Comparison of ENCODE assay signal across 1 cellular context in the genomic region with DNA sequence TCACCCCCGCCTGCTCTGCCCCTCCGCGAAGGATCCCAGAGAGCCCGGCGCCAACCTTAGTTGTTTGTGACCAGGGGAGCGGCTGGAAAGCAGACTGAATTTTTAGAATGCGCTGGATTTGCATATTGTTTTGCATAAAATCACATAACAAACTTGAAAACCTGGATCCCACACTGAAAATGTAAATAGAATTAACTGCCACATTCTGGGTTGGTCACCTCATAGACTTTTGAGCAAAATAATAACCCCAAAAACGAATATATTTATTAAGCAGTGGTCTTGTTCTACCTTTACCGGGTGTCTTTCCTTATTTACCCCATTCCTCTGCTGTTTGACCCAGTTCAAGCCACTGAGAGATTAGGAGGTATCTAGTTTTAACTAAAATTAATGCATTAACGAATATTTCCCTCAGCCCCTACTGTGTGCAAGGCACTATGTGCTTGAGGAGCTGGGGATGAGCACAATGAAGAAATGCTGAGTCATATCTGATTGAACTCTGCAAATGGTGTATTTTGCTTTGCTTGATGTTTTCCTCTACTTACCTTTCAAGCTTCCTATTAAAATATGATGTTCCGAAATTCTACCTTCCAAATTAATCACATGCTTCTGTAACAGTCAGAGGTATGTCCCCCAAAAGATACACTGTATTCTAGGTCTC.
TF ChIP-seq lines count a peak whose summit lies in the region.

No MANE protein-coding gene starts in this region.

TF ChIP-seq in HepG2, 621 proteins besides CTCF, POLR2A, EP300 and RAD21 (continued from another document and continues in another):
- TF ChIP-seq, protein P1, sequence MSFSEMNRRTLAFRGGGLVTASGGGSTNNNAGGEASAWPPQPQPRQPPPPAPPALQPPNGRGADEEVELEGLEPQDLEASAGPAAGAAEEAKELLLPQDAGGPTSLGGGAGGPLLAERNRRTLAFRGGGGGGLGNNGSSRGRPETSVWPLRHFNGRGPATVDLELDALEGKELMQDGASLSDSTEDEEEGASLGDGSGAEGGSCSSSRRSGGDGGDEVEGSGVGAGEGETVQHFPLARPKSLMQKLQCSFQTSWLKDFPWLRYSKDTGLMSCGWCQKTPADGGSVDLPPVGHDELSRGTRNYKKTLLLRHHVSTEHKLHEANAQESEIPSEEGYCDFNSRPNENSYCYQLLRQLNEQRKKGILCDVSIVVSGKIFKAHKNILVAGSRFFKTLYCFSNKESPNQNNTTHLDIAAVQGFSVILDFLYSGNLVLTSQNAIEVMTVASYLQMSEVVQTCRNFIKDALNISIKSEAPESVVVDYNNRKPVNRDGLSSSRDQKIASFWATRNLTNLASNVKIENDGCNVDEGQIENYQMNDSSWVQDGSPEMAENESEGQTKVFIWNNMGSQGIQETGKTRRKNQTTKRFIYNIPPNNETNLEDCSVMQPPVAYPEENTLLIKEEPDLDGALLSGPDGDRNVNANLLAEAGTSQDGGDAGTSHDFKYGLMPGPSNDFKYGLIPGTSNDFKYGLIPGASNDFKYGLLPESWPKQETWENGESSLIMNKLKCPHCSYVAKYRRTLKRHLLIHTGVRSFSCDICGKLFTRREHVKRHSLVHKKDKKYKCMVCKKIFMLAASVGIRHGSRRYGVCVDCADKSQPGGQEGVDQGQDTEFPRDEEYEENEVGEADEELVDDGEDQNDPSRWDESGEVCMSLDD (CRISPR knock-in tag; IDR thresholded peaks at IDR 0.05; ENCODE audit: borderline replicate concordance) = no peak
- TF ChIP-seq ZNF335 (CRISPR knock-in tag; IDR thresholded peaks at IDR 0.05) = no peak; the same call in 1 of the 2 replicates
- no peak for TF ChIP-seq CCAR2 (optimal IDR thresholded peaks at IDR 0.05; ENCODE audit: low read depth, low read length)
- 0 out of 2 replicates have a peak, but pooled peaks have one; percentile 4 for TF ChIP-seq ZMAT3 (CRISPR knock-in tag; conservative IDR thresholded peaks at IDR 0.05)
- 0 out of 2 replicates have a peak, but pooled peaks have one; percentile 58 for TF ChIP-seq ZNF543 (CRISPR knock-in tag; IDR thresholded peaks at IDR 0.05)
- no peak for TF ChIP-seq SKI (IDR thresholded peaks at IDR 0.05; ENCODE audit: partially characterized antibody)
- TF ChIP-seq, protein P2, sequence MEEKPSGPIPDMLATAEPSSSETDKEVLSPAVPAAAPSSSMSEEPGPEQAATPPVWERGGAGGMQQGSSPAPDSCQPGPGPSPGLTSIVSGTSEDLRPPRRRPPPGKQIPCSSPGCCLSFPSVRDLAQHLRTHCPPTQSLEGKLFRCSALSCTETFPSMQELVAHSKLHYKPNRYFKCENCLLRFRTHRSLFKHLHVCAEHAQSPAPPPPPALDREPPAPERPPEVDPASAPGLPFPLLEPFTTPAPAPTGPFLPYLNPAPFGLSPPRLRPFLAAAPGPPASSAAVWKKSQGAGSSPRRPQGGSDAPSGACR (CRISPR knock-in tag; IDR thresholded peaks at IDR 0.05) = no peak
- TF ChIP-seq RARG (CRISPR knock-in tag; IDR thresholded peaks at IDR 0.05; ENCODE audit: low read depth) = no peak
- no peak for TF ChIP-seq GLI4 (CRISPR knock-in tag; IDR thresholded peaks at IDR 0.05; ENCODE audit: borderline replicate concordance)
- TF ChIP-seq ZNF430 (CRISPR knock-in tag; IDR thresholded peaks at IDR 0.05) = no peak
- TF ChIP-seq THYN1 (CRISPR knock-in tag; IDR thresholded peaks at IDR 0.05; ENCODE audit: borderline replicate concordance, low read depth) = no peak
- no peak for TF ChIP-seq KDM5B (CRISPR knock-in tag; IDR thresholded peaks at IDR 0.05; ENCODE audit: borderline replicate concordance)
- no peak for TF ChIP-seq PHF8 (CRISPR knock-in tag; IDR thresholded peaks at IDR 0.05)
- no peak for TF ChIP-seq EEA1 (CRISPR knock-in tag; IDR thresholded peaks at IDR 0.05; ENCODE audit: borderline replicate concordance)
- TF ChIP-seq, protein P3, sequence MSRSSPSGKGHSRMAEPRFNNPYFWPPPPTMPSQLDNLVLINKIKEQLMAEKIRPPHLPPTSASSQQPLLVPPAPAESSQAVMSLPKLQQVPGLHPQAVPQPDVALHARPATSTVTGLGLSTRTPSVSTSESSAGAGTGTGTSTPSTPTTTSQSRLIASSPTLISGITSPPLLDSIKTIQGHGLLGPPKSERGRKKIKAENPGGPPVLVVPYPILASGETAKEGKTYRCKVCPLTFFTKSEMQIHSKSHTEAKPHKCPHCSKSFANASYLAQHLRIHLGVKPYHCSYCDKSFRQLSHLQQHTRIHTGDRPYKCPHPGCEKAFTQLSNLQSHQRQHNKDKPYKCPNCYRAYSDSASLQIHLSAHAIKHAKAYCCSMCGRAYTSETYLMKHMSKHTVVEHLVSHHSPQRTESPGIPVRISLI (CRISPR knock-in tag; IDR thresholded peaks at IDR 0.05; ENCODE audit: borderline replicate concordance) = no peak
- TF ChIP-seq ZNF34 (CRISPR knock-in tag; IDR thresholded peaks at IDR 0.05; ENCODE audit: borderline replicate concordance) = 0 out of 2 replicates have a peak, but pooled peaks have one; percentile 75
- TF ChIP-seq PAX8 (CRISPR knock-in tag; IDR thresholded peaks at IDR 0.05; ENCODE audit: borderline replicate concordance) = 0 out of 2 replicates have a peak, but pooled peaks have one; percentile 39
- TF ChIP-seq HOXA7 (CRISPR knock-in tag; IDR thresholded peaks at IDR 0.05) = no peak
- no peak for TF ChIP-seq ZNF615 (CRISPR knock-in tag; IDR thresholded peaks at IDR 0.05; ENCODE audit: borderline replicate concordance)
- TF ChIP-seq NR3C1 (CRISPR knock-in tag; IDR thresholded peaks at IDR 0.05) = no peak
- TF ChIP-seq, protein P4, sequence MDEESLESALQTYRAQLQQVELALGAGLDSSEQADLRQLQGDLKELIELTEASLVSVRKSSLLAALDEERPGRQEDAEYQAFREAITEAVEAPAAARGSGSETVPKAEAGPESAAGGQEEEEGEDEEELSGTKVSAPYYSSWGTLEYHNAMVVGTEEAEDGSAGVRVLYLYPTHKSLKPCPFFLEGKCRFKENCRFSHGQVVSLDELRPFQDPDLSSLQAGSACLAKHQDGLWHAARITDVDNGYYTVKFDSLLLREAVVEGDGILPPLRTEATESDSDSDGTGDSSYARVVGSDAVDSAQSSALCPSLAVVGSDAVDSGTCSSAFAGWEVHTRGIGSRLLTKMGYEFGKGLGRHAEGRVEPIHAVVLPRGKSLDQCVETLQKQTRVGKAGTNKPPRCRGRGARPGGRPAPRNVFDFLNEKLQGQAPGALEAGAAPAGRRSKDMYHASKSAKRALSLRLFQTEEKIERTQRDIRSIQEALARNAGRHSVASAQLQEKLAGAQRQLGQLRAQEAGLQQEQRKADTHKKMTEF (CRISPR knock-in tag; IDR thresholded peaks at IDR 0.05) = peak; percentile 4; the same call in 1 of the 2 replicates
- no peak for TF ChIP-seq ZNF468 (CRISPR knock-in tag; IDR thresholded peaks at IDR 0.05)
- no peak for TF ChIP-seq KLF6 (CRISPR knock-in tag; IDR thresholded peaks at IDR 0.05)
- TF ChIP-seq ZNF232 (CRISPR knock-in tag; IDR thresholded peaks at IDR 0.05; ENCODE audit: borderline replicate concordance) = no peak
- TF ChIP-seq, protein P5, sequence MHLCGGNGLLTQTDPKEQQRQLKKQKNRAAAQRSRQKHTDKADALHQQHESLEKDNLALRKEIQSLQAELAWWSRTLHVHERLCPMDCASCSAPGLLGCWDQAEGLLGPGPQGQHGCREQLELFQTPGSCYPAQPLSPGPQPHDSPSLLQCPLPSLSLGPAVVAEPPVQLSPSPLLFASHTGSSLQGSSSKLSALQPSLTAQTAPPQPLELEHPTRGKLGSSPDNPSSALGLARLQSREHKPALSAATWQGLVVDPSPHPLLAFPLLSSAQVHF (CRISPR knock-in tag; IDR thresholded peaks at IDR 0.05) = 0 out of 2 replicates have a peak, but pooled peaks have one; percentile 5
- TF ChIP-seq, protein P6, sequence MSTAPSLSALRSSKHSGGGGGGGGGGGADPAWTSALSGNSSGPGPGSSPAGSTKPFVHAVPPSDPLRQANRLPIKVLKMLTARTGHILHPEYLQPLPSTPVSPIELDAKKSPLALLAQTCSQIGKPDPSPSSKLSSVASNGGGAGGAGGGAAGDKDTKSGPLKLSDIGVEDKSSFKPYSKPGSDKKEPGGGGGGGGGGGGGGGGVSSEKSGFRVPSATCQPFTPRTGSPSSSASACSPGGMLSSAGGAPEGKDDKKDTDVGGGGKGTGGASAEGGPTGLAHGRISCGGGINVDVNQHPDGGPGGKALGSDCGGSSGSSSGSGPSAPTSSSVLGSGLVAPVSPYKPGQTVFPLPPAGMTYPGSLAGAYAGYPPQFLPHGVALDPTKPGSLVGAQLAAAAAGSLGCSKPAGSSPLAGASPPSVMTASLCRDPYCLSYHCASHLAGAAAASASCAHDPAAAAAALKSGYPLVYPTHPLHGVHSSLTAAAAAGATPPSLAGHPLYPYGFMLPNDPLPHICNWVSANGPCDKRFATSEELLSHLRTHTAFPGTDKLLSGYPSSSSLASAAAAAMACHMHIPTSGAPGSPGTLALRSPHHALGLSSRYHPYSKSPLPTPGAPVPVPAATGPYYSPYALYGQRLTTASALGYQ (CRISPR knock-in tag; IDR thresholded peaks at IDR 0.05) = no peak
- TF ChIP-seq RNF2 (conservative IDR thresholded peaks at IDR 0.05; ENCODE audit: low read depth) = no peak
- TF ChIP-seq ZBTB3 (CRISPR knock-in tag; IDR thresholded peaks at IDR 0.05; ENCODE audit: borderline replicate concordance, low read depth) = 0 out of 2 replicates have a peak, but pooled peaks have one; percentile 64
- TF ChIP-seq, protein P7, sequence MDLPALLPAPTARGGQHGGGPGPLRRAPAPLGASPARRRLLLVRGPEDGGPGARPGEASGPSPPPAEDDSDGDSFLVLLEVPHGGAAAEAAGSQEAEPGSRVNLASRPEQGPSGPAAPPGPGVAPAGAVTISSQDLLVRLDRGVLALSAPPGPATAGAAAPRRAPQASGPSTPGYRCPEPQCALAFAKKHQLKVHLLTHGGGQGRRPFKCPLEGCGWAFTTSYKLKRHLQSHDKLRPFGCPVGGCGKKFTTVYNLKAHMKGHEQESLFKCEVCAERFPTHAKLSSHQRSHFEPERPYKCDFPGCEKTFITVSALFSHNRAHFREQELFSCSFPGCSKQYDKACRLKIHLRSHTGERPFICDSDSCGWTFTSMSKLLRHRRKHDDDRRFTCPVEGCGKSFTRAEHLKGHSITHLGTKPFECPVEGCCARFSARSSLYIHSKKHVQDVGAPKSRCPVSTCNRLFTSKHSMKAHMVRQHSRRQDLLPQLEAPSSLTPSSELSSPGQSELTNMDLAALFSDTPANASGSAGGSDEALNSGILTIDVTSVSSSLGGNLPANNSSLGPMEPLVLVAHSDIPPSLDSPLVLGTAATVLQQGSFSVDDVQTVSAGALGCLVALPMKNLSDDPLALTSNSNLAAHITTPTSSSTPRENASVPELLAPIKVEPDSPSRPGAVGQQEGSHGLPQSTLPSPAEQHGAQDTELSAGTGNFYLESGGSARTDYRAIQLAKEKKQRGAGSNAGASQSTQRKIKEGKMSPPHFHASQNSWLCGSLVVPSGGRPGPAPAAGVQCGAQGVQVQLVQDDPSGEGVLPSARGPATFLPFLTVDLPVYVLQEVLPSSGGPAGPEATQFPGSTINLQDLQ (CRISPR knock-in tag; IDR thresholded peaks at IDR 0.05) = no peak
- no peak for TF ChIP-seq PAF1 (CRISPR knock-in tag; IDR thresholded peaks at IDR 0.05)
- TF ChIP-seq, protein P8, sequence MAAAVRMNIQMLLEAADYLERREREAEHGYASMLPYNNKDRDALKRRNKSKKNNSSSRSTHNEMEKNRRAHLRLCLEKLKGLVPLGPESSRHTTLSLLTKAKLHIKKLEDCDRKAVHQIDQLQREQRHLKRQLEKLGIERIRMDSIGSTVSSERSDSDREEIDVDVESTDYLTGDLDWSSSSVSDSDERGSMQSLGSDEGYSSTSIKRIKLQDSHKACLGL (CRISPR knock-in tag; IDR thresholded peaks at IDR 0.05) = no peak
- TF ChIP-seq, protein P9, sequence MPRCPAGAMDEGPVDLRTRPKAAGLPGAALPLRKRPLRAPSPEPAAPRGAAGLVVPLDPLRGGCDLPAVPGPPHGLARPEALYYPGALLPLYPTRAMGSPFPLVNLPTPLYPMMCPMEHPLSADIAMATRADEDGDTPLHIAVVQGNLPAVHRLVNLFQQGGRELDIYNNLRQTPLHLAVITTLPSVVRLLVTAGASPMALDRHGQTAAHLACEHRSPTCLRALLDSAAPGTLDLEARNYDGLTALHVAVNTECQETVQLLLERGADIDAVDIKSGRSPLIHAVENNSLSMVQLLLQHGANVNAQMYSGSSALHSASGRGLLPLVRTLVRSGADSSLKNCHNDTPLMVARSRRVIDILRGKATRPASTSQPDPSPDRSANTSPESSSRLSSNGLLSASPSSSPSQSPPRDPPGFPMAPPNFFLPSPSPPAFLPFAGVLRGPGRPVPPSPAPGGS (CRISPR knock-in tag; IDR thresholded peaks at IDR 0.05) = no peak; the same call in 1 of the 2 replicates
- TF ChIP-seq POLR2G (IDR thresholded peaks at IDR 0.05; ENCODE audit: low read depth, low read length) = no peak
- no peak for TF ChIP-seq SP5 (CRISPR knock-in tag; IDR thresholded peaks at IDR 0.05; ENCODE audit: borderline replicate concordance, low read depth)
- TF ChIP-seq ZNF556 (CRISPR knock-in tag; IDR thresholded peaks at IDR 0.05; ENCODE audit: borderline replicate concordance) = 0 out of 2 replicates have a peak, but pooled peaks have one; percentile 28
- no peak for TF ChIP-seq PRMT3 (CRISPR knock-in tag; IDR thresholded peaks at IDR 0.05; ENCODE audit: borderline replicate concordance, low read depth)
- no peak for TF ChIP-seq ZNF446 (CRISPR knock-in tag; IDR thresholded peaks at IDR 0.05)
- no peak for TF ChIP-seq NFYC (CRISPR knock-in tag; IDR thresholded peaks at IDR 0.05)
- no peak for TF ChIP-seq SNAPC2 (CRISPR knock-in tag; IDR thresholded peaks at IDR 0.05)
- no peak for TF ChIP-seq FOSL2 (CRISPR knock-in tag; IDR thresholded peaks at IDR 0.05)
- TF ChIP-seq, protein P10, sequence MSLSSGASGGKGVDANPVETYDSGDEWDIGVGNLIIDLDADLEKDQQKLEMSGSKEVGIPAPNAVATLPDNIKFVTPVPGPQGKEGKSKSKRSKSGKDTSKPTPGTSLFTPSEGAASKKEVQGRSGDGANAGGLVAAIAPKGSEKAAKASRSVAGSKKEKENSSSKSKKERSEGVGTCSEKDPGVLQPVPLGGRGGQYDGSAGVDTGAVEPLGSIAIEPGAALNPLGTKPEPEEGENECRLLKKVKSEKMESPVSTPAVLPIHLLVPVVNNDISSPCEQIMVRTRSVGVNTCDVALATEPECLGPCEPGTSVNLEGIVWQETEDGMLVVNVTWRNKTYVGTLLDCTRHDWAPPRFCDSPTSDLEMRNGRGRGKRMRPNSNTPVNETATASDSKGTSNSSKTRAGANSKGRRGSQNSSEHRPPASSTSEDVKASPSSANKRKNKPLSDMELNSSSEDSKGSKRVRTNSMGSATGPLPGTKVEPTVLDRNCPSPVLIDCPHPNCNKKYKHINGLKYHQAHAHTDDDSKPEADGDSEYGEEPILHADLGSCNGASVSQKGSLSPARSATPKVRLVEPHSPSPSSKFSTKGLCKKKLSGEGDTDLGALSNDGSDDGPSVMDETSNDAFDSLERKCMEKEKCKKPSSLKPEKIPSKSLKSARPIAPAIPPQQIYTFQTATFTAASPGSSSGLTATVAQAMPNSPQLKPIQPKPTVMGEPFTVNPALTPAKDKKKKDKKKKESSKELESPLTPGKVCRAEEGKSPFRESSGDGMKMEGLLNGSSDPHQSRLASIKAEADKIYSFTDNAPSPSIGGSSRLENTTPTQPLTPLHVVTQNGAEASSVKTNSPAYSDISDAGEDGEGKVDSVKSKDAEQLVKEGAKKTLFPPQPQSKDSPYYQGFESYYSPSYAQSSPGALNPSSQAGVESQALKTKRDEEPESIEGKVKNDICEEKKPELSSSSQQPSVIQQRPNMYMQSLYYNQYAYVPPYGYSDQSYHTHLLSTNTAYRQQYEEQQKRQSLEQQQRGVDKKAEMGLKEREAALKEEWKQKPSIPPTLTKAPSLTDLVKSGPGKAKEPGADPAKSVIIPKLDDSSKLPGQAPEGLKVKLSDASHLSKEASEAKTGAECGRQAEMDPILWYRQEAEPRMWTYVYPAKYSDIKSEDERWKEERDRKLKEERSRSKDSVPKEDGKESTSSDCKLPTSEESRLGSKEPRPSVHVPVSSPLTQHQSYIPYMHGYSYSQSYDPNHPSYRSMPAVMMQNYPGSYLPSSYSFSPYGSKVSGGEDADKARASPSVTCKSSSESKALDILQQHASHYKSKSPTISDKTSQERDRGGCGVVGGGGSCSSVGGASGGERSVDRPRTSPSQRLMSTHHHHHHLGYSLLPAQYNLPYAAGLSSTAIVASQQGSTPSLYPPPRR (CRISPR knock-in tag; IDR thresholded peaks at IDR 0.05; ENCODE audit: borderline replicate concordance) = no peak
- TF ChIP-seq SMAD9 (CRISPR knock-in tag; IDR thresholded peaks at IDR 0.05) = peak; percentile 60; the same call in 1 of the 2 replicates
